In genomic region chr5:178504340-178504960, GRCh38 we compare ENCODE assay signal across 20 cellular contexts.
"Had no signal": no experiment of that assay in that cellular context is flagged by ENCODE, and none has a peak within 500 bp of the region (broad histone marks: within the 10 kb centered on the region; RNA-seq: fewer than 3 reads in every experiment).

No MANE protein-coding gene starts in this region.

- H3K4me1 ChIP-seq: colonic mucosa, esophagus squamous epithelium, parathyroid adenoma, psoas muscle, sigmoid colon had no signal

- H3K27ac ChIP-seq: colonic mucosa, esophagus squamous epithelium, gastroesophageal sphincter, parathyroid adenoma, psoas muscle, sigmoid colon, skin epidermis, tibial nerve had no signal

- H3K79me2 ChIP-seq: parathyroid adenoma had no signal

- H3K27ac Mint-ChIP-seq: naive thymus-derived CD4-positive, alpha-beta T cell; nephron progenitor cell; stimulated activated naive CD8-positive, alpha-beta T cell treated with anti-CD3 and anti-CD28 coated beads, Interleukin-15, Interleukin-2, amounts not matched to agents 100 ng/mL and 50 ng/mL, for 24 hours had no signal

- H2AFZ ChIP-seq: parathyroid adenoma had no signal

- H3K4me3 Mint-ChIP-seq: naive thymus-derived CD4-positive, alpha-beta T cell; nephron progenitor cell; stimulated activated naive CD8-positive, alpha-beta T cell treated with anti-CD3 and anti-CD28 coated beads, Interleukin-15, Interleukin-2, amounts not matched to agents 100 ng/mL and 50 ng/mL, for 24 hours had no signal

- H3K9me3 ChIP-seq: colonic mucosa, esophagus squamous epithelium, psoas muscle, sigmoid colon had no signal

- H3K27me3 ChIP-seq: colonic mucosa, esophagus squamous epithelium, gastroesophageal sphincter, sigmoid colon, tibial nerve had no signal

- ATAC-seq: gastroesophageal sphincter; left cardiac atrium; left ventricle myocardium superior; naive thymus-derived CD4-positive, alpha-beta T cell; psoas muscle had no signal

- H3K36me3 ChIP-seq: colonic mucosa, esophagus squamous epithelium, gastroesophageal sphincter, sigmoid colon, tibial nerve had no signal

- FAIRE-seq: kidney had no signal

- H3K4me1 Mint-ChIP-seq: naive thymus-derived CD4-positive, alpha-beta T cell had no signal

- H3K4me3 ChIP-seq: colonic mucosa, esophagus squamous epithelium, gastroesophageal sphincter, lung, psoas muscle, sigmoid colon, skin epidermis, tibial nerve had no signal

- H3K27me3 Mint-ChIP-seq: stimulated activated naive CD8-positive, alpha-beta T cell treated with anti-CD3 and anti-CD28 coated beads, Interleukin-15, Interleukin-2, amounts not matched to agents 100 ng/mL and 50 ng/mL, for 24 hours had no signal

- H3K9ac ChIP-seq: parathyroid adenoma had no signal

- DNase-seq: caudate nucleus; colonic mucosa; dermis blood vessel endothelial cell; esophagus squamous epithelium; foreskin fibroblast; kidney; left cardiac atrium; left ventricle myocardium superior; mesenchymal stem cell; naive thymus-derived CD4-positive, alpha-beta T cell; nephron progenitor cell; nucleus accumbens; psoas muscle; sigmoid colon had no signal
